In genomic region chr6:137847748-137848147, GRCh38 we compare ENCODE assay signal across 1 cellular context.
TF ChIP-seq lines count a peak whose summit lies in the region.

No MANE protein-coding gene starts in this region.

TF ChIP-seq in K562, 482 proteins besides CTCF, POLR2A, EP300 and RAD21 (continued from another document):
- no peak for TF ChIP-seq MGA (IDR thresholded peaks at IDR 0.05)
- TF ChIP-seq CCNT2 (IDR thresholded peaks at IDR 0.05; ENCODE audit: borderline replicate concordance, extremely low read depth, insufficient read length, low read depth, low read length), result no peak
- TF ChIP-seq ASH1L (IDR thresholded peaks at IDR 0.05; ENCODE audit: borderline replicate concordance, low read depth, partially characterized antibody), result no peak
- TF ChIP-seq NKRF (IDR thresholded peaks at IDR 0.05; ENCODE audit: borderline replicate concordance), result no peak
- TF ChIP-seq TCF3 (CRISPR knock-in tag; IDR thresholded peaks at IDR 0.05), result no peak
- TF ChIP-seq ZNF174 (CRISPR knock-in tag; IDR thresholded peaks at IDR 0.05), result no peak
- no peak for TF ChIP-seq POLR3G (IDR thresholded peaks at IDR 0.05; ENCODE audit: extremely low read depth, insufficient read length, insufficient replicate concordance)
- TF ChIP-seq NFYB (IDR thresholded peaks at IDR 0.05; ENCODE audit: extremely low read depth, insufficient read length), result no peak
- no peak for TF ChIP-seq TEAD1 (CRISPR knock-in tag; IDR thresholded peaks at IDR 0.05)
- no peak for TF ChIP-seq EP400 (IDR thresholded peaks at IDR 0.05)
- TF ChIP-seq TAF15 (IDR thresholded peaks at IDR 0.05; ENCODE audit: low read depth, low read length), result no peak
- no peak for TF ChIP-seq E2F1 (CRISPR knock-in tag; IDR thresholded peaks at IDR 0.05)
- no peak for TF ChIP-seq YBX1 (IDR thresholded peaks at IDR 0.05)
- no peak for TF ChIP-seq ZKSCAN1 (IDR thresholded peaks at IDR 0.05; ENCODE audit: low read depth, low read length)
- TF ChIP-seq CBX3 (IDR thresholded peaks at IDR 0.05; ENCODE audit: borderline replicate concordance in 1 of 2, low read length in 2 of 2), result no peak
